ENCODE assay signal across 1 cellular context in the genomic region with DNA sequence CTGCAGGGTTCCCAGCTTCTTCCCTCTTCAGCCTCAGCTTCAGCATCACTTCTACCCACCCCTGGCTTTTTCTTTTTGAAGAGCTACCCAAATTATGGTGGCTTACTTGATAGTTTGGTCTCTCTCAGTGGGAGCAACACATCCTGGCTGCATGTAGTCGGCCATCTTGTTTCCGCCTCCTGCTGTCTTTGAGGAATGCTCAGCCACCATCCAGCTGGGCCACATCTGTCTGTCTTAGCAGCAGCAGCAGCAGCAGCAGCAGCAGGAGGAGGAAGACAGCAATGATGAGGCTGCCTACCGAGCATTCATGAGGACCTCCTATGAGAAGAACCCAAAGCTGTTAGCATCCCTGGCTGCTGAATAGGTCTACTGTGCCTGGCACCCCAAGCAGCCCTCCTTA.
TF ChIP-seq lines count a peak whose summit lies in the region.

No MANE protein-coding gene starts in this region.

TF ChIP-seq in IMR-90, 13 proteins besides CTCF, POLR2A, EP300 and RAD21 (continued from another document):
- TF ChIP-seq CHD1 (IDR thresholded peaks at IDR 0.05; ENCODE audit: low read depth, low read length) (no peak), RCOR1 (IDR thresholded peaks at IDR 0.05; ENCODE audit: insufficient replicate concordance, low read length) (no peak), FOS (IDR thresholded peaks at IDR 0.05; ENCODE audit: low read depth, low read length) (no peak), NFE2L2 (IDR thresholded peaks at IDR 0.05; ENCODE audit: low read depth, low read length) (no peak), RFX5 (IDR thresholded peaks at IDR 0.05; ENCODE audit: low read depth, low read length) (no peak), USF2 (IDR thresholded peaks at IDR 0.05; ENCODE audit: low read depth, low read length) (no peak), MAZ (IDR thresholded peaks at IDR 0.05; ENCODE audit: borderline replicate concordance, low read depth, low read length) (no peak), MAFK (IDR thresholded peaks at IDR 0.05; ENCODE audit: low read depth, low read length) (no peak), SMC3 (IDR thresholded peaks at IDR 0.05; ENCODE audit: low read depth, low read length) (no peak)
- TF ChIP-seq, protein P1, sequence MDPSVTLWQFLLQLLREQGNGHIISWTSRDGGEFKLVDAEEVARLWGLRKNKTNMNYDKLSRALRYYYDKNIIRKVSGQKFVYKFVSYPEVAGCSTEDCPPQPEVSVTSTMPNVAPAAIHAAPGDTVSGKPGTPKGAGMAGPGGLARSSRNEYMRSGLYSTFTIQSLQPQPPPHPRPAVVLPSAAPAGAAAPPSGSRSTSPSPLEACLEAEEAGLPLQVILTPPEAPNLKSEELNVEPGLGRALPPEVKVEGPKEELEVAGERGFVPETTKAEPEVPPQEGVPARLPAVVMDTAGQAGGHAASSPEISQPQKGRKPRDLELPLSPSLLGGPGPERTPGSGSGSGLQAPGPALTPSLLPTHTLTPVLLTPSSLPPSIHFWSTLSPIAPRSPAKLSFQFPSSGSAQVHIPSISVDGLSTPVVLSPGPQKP (IDR thresholded peaks at IDR 0.05; ENCODE audit: borderline replicate concordance, low read depth, low read length): no peak
